In genomic region chr16:35510701-35511100, GRCh38 we compare ENCODE assay signal across 20 cellular contexts.
DNase-seq lines count a peak whose midpoint lies in the region; ATAC-seq, FAIRE-seq and TF ChIP-seq lines count a peak whose summit lies in the region.
"Had no signal": no experiment of that assay in that cellular context is flagged by ENCODE, and none has a peak within 500 bp of the region (broad histone marks: within the 10 kb centered on the region; RNA-seq: fewer than 3 reads in every experiment).

No MANE protein-coding gene starts in this region.

- H3K9me1 ChIP-seq in K562 (ENCODE audit: control insufficient read depth, insufficient read depth, low read length), result no peaks in the 10 kb centered on the region

- POLR2A ChIA-PET in K562 (lab: Yijun Ruan, JAX), result no interaction called here

- intact Hi-C loops in K562 (cut with micrococcal nuclease), result no loop called here

- BruUV-seq in K562 (replicated peaks; lab: Mats Ljungman, UMichigan), result no TSS peak

- H3K79me2 ChIP-seq in K562 (ENCODE audit: control insufficient read depth, insufficient read depth, low read length), result no peaks in the 10 kb centered on the region

- no peak overlapping the region for H3K9ac ChIP-seq in K562 (ENCODE audit: insufficient read depth in 1 of 2, low read depth in 2 of 2, low read length in 2 of 2)

- no peaks in the 10 kb centered on the region for H3K27me3 ChIP-seq in K562 (ENCODE audit: control insufficient read depth in 2 of 2, insufficient read depth in 2 of 2, low read length in 2 of 2)
- H3K27me3 ChIP-seq: Peyer's patch had no signal

- no peak for FAIRE-seq in K562 (lab: Jason Lieb, UNC)

- ATAC-seq in K562 (no peak), HG02973 (IDR thresholded peaks at IDR 0.05; ENCODE audit: unreplicated experiment) (no peak), GM18505 (IDR thresholded peaks at IDR 0.05; ENCODE audit: unreplicated experiment) (no peak)
- ATAC-seq: T-helper 17 cell had no signal

- TF ChIP-seq POLR2A in K562 (conservative IDR thresholded peaks at IDR 0.05) (no peak), GM18505 (IDR thresholded peaks at IDR 0.05; ENCODE audit: borderline replicate concordance, extremely low read depth, insufficient read depth, insufficient read length) (no peak)

- no peak overlapping the region for H3K4me3 ChIP-seq in K562
- H3K4me3 ChIP-seq: Peyer's patch had no signal

- WGBS in K562 (ENCODE audit: insufficient coverage, low coverage, missing lambda C conversion rate), result 6% methylated on average over 1 of the region's 1 CpG

- TF ChIP-seq EP300 in K562 (IDR thresholded peaks at IDR 0.05; ENCODE audit: low read length), result no peak

- peaks cover 0 to 8% of the 10 kb centered on the region in 2 experiments; a peak in 1 of 5 replicates for H3K4me1 ChIP-seq in K562 (replicated peaks in 1 of 2; ENCODE audit: control insufficient read depth in 2 of 2, insufficient read depth in 2 of 2, low read length in 2 of 2)
- H3K4me1 ChIP-seq: Peyer's patch had no signal

- H2AFZ ChIP-seq in K562 (ENCODE audit: low read depth, low read length), result no peak overlapping the region

- H4K20me1 ChIP-seq in K562 (replicated peaks; ENCODE audit: control insufficient read depth, insufficient read depth, low read length), result no peaks in the 10 kb centered on the region

- no peak overlapping the region for H3K27ac ChIP-seq in K562 (ENCODE audit: extremely low read depth, low read depth, low read length)
- H3K27ac ChIP-seq: Peyer's patch had no signal

- TF ChIP-seq CTCF in K562 (IDR thresholded peaks at IDR 0.05 in 2 of 3, conservative IDR thresholded peaks at IDR 0.05 in 1 of 3; ENCODE audit: insufficient read depth in 2 of 3, low read depth in 1 of 3, low read length in 3 of 3), result no peak

- no peaks in the 10 kb centered on the region for H3K36me3 ChIP-seq in K562 (ENCODE audit: control insufficient read depth, insufficient read depth, low read length)
- H3K36me3 ChIP-seq: Peyer's patch had no signal

- no peaks in the 10 kb centered on the region for H3K9me3 ChIP-seq in K562 (replicated peaks; ENCODE audit: control insufficient read depth, insufficient read depth, low read depth, low read length)

- CTCF ChIA-PET in K562 (lab: Yijun Ruan, JAX; ENCODE audit: low intra/inter-chr PET ratio), result no interaction called here

- H3K4me2 ChIP-seq in K562 (ENCODE audit: insufficient read depth, low read length), result no peak overlapping the region

- no peak for TF ChIP-seq RAD21 in K562 (CRISPR knock-in tag; conservative IDR thresholded peaks at IDR 0.05 in 1 of 2, IDR thresholded peaks at IDR 0.05 in 1 of 2)

- in situ Hi-C loops in K562 (cut with MboI), result no loop called here

- DNase-seq in NCI-H748 (lab: John Stamatoyannopoulos, UW; ENCODE audit: unreplicated experiment) (peak; percentile 78), NCI-H748 treated with DMSO at 0.1 percent for 48 hours (lab: John Stamatoyannopoulos, UW) (no peak), H4 (ENCODE audit: low spot score) (peak; percentile 25), NCI-H1930 (lab: John Stamatoyannopoulos, UW) (peak; percentile 67 to 82), K562 (ENCODE audit: extremely low read depth in 1 of 4, low spot score in 3 of 4) (no peak), AML-193 (lab: John Stamatoyannopoulos, UW) (no peak)
- DNase-seq: CD4-positive, CD25-positive, alpha-beta regulatory T cell; COR-L47; DMS53; GDM1; H7; IMR-90; MV-4-11; NCI-H1417; NCI-H187 treated with DMSO at 0.1 percent for 48 hours; NCI-H446 treated with DMSO at 0.1 percent for 48 hours; Peyer's patch; T-helper 17 cell had no signal

TF ChIP-seq in K562, 482 proteins besides CTCF, POLR2A, EP300 and RAD21:
- TF ChIP-seq ZFP30 (CRISPR knock-in tag; IDR thresholded peaks at IDR 0.05; ENCODE audit: borderline replicate concordance), result no peak
- no peak for TF ChIP-seq ETV6 (IDR thresholded peaks at IDR 0.05; ENCODE audit: borderline replicate concordance in 1 of 2, low read depth in 2 of 2, low read length in 1 of 2)
- TF ChIP-seq ETV6 (CRISPR knock-in tag; IDR thresholded peaks at IDR 0.05; ENCODE audit: borderline replicate concordance), result no peak
- no peak for TF ChIP-seq ZMIZ1 (IDR thresholded peaks at IDR 0.05; ENCODE audit: low read depth in 2 of 2, low read length in 2 of 2)
- no peak for TF ChIP-seq ZC3H4 (CRISPR knock-in tag; IDR thresholded peaks at IDR 0.05; ENCODE audit: borderline replicate concordance)
- TF ChIP-seq ZBTB2 (IDR thresholded peaks at IDR 0.05), result no peak
- TF ChIP-seq ZBED1 (IDR thresholded peaks at IDR 0.05), result no peak
- TF ChIP-seq BHLHE40 (IDR thresholded peaks at IDR 0.05; ENCODE audit: low read length), result 0 out of 2 replicates have a peak, but pooled peaks have one; percentile 15
- no peak for TF ChIP-seq CUX1 (CRISPR knock-in tag; IDR thresholded peaks at IDR 0.05)
- TF ChIP-seq CBX2 (IDR thresholded peaks at IDR 0.05; ENCODE audit: insufficient read depth, low read length, poor library complexity, severe bottlenecking), result no peak
TF ChIP-seq in K562: peak in this region for 1.

Comparison
In these comparisons a context has a peak if more than half of its experiments do, and no peak if none do; other contexts are left out.
1. DNase-seq: peak in NCI-H748 (single experiment), H4 (single experiment) and NCI-H1930 (2 of 2); none in NCI-H748 treated with DMSO at 0.1 percent for 48 hours (single experiment), K562 (0 of 4) and AML-193 (0 of 2).